In the genomic region with DNA sequence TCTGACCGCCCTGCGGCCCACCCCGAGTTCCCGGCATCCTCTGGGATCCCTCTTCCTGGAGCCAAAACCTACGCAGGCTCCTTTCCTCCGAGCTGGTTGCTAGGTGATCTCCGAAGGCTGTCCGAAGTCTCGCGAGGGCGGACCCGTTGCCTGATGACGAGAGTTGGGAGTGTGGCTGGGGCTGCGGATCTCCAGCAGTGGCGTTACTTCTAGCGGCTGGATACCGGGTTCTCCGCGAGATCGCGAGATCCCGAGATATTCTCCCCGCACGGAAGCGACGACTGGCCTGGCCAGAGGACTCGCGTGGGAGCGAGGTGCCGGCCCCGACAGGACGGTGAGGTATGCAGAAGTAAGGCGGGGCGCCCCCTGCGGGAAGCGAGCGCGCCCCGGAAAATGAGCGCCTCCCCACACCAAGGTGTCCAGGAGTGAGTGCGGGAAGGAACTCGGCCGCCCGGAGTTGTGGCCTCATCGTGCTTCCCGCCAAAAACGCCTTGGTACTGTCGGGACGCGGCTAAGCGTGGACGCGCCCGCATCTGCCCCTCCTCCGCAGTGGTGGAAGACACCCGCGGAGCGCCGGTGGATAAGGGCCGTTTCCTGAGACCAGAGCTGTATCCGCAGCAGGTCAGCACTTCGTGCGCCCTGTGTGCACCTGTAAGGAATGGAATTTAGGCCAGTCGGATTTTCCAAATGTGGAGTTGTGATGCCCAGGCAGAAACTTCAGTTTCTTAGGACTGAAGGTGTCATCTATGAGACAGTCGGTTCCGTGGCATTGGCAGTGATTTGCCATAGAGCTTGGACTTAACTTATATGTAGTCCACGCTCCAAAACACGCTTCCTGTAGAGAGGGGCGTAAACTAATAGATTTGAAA, we compare ENCODE assay signal across 8 cellular contexts. TPM values are rescaled to one million over a fixed set of nuclear protein-coding genes. Genes with fewer than 3 reads are reported as not detected.
DNase-seq lines count a peak whose midpoint lies in the region; ATAC-seq and TF ChIP-seq lines count a peak whose summit lies in the region.

Gene AGBL3, plus strand, starts transcription at position 146 of the 869 bp plus-strand sequence. CDS start 1,426 bp downstream, outside the sequence.

- H3K4me3 ChIP-seq in GM23248 (peak within 1 kb of the TSS; percentile 86), fibroblast of pulmonary artery (replicated peaks; ENCODE audit: low read depth, low read length) (peak within 1 kb of the TSS; percentile 85)

- WGBS in GM23248 (ENCODE audit: low coverage in 1 of 2, low lambda C conversion rate in 2 of 2, missing lambda C conversion rate in 2 of 2), 2 experiments: 1% methylated on average over 69 of the region's 69 CpGs

- H4K20me1 ChIP-seq in GM23248 (ENCODE audit: insufficient read depth): no peaks in the 10 kb centered on the region

- ATAC-seq in natural killer cell treated with Interleukin-12 subunit alpha and Interleukin-12 subunit beta and Interleukin-15 and Interleukin-18, amount 100 ng/mL, for 72 hours: peak; percentile 97
- peak; percentile 96 for ATAC-seq in stimulated activated naive CD8-positive, alpha-beta T cell treated with anti-CD3 and anti-CD28 coated beads, Interleukin-15, Interleukin-2, amounts not matched to agents 100 U/mL and 50 U/mL, for 24 hours

- H3K79me2 ChIP-seq in GM23248 (ENCODE audit: insufficient read depth): peaks cover 14% of the 10 kb centered on the region

- no peaks in the 10 kb centered on the region for H3K9me3 Mint-ChIP-seq in activated T-helper 2 cell treated with anti-CD3 and anti-CD28 coated beads, Interferon-gamma antibody, Interleukin-2, Interleukin-4, amounts not matched to agents 10 μg/mL and 5 μg/mL and 100 μg/mL, durations not matched to agents 14 hours and 24 hours and 36 hours
- H3K9me3 Mint-ChIP-seq in natural killer cell treated with Interleukin-12 subunit alpha and Interleukin-12 subunit beta and Interleukin-15 and Interleukin-18, amount 100 ng/mL, for 72 hours: no peaks in the 10 kb centered on the region

- H3K4me2 ChIP-seq in GM23248 (ENCODE audit: unreplicated experiment): peak within 1 kb of the TSS; percentile 95

- peak within 1 kb of the TSS; percentile 97 for H2AFZ ChIP-seq in GM23248

- peak within 1 kb of the TSS; percentile 95 for H3K4me3 Mint-ChIP-seq in activated T-helper 2 cell treated with anti-CD3 and anti-CD28 coated beads, Interferon-gamma antibody, Interleukin-2, Interleukin-4, amounts not matched to agents 10 μg/mL and 5 μg/mL and 100 μg/mL, durations not matched to agents 14 hours and 24 hours and 36 hours (ENCODE audit: low read depth)
- peak within 1 kb of the TSS; percentile 95 for H3K4me3 Mint-ChIP-seq in natural killer cell treated with Interleukin-12 subunit alpha and Interleukin-12 subunit beta and Interleukin-15 and Interleukin-18, amount 100 ng/mL, for 72 hours

- in situ Hi-C loops in GM23248 (cut with MboI): no loop called here

- H3K27me3 Mint-ChIP-seq in activated T-helper 2 cell treated with anti-CD3 and anti-CD28 coated beads, Interferon-gamma antibody, Interleukin-2, Interleukin-4, amounts not matched to agents 10 μg/mL and 5 μg/mL and 100 μg/mL, durations not matched to agents 14 hours and 24 hours and 36 hours (ENCODE audit: low read depth): no peaks in the 10 kb centered on the region
- H3K27me3 Mint-ChIP-seq in natural killer cell treated with Interleukin-12 subunit alpha and Interleukin-12 subunit beta and Interleukin-15 and Interleukin-18, amount 100 ng/mL, for 72 hours: no peaks in the 10 kb centered on the region

- H3K36me3 Mint-ChIP-seq in activated T-helper 2 cell treated with anti-CD3 and anti-CD28 coated beads, Interferon-gamma antibody, Interleukin-2, Interleukin-4, amounts not matched to agents 10 μg/mL and 5 μg/mL and 100 μg/mL, durations not matched to agents 14 hours and 24 hours and 36 hours (ENCODE audit: low read depth): peaks cover 25% of the 10 kb centered on the region
- peaks cover 8% of the 10 kb centered on the region for H3K36me3 Mint-ChIP-seq in natural killer cell treated with Interleukin-12 subunit alpha and Interleukin-12 subunit beta and Interleukin-15 and Interleukin-18, amount 100 ng/mL, for 72 hours

- H3K4me1 Mint-ChIP-seq in activated T-helper 2 cell treated with anti-CD3 and anti-CD28 coated beads, Interferon-gamma antibody, Interleukin-2, Interleukin-4, amounts not matched to agents 10 μg/mL and 5 μg/mL and 100 μg/mL, durations not matched to agents 14 hours and 24 hours and 36 hours (ENCODE audit: low read depth): peaks cover 33% of the 10 kb centered on the region
- peaks cover 10 to 23% of the 10 kb centered on the region in 2 donors for H3K4me1 Mint-ChIP-seq in natural killer cell treated with Interleukin-12 subunit alpha and Interleukin-12 subunit beta and Interleukin-15 and Interleukin-18, amount 100 ng/mL, for 72 hours (ENCODE audit: low read depth in 2 of 2)

- peaks cover 4% of the 10 kb centered on the region; the same call in 1 of the 2 replicates for H3K4me1 ChIP-seq in GM23248 (ENCODE audit: insufficient read depth)

- intact Hi-C loops in activated T-helper 2 cell treated with anti-CD3 and anti-CD28 coated beads, Interferon-gamma antibody, Interleukin-2, Interleukin-4, amounts not matched to agents 10 μg/mL and 5 μg/mL and 100 μg/mL, durations not matched to agents 14 hours and 24 hours and 36 hours (cut with micrococcal nuclease): loop anchor here (1.0 to 10.0 kb wide), 5 partner anchors 162 to 552 kb away; partner anchors contain the start of genes BPGM, TMEM140 and WDR91

- no peaks in the 10 kb centered on the region for H3K27me3 ChIP-seq in GM23248 (replicated peaks; ENCODE audit: insufficient read depth)

- H3K36me3 ChIP-seq in GM23248 (ENCODE audit: low read depth): peaks cover 3% of the 10 kb centered on the region; the same call in 1 of the 2 replicates

- H3K9me2 ChIP-seq in GM23248 (ENCODE audit: insufficient read depth): no peaks in the 10 kb centered on the region

- peak within 1 kb of the TSS; percentile 83 for H3K9ac ChIP-seq in GM23248

- peak; percentile 41 for TF ChIP-seq CTCF in fibroblast of pulmonary artery (IDR thresholded peaks at IDR 0.05; ENCODE audit: low read length, missing control alignments)

- peak within 1 kb of the TSS; percentile 94 for H3K27ac Mint-ChIP-seq in activated T-helper 2 cell treated with anti-CD3 and anti-CD28 coated beads, Interferon-gamma antibody, Interleukin-2, Interleukin-4, amounts not matched to agents 10 μg/mL and 5 μg/mL and 100 μg/mL, durations not matched to agents 14 hours and 24 hours and 36 hours
- peak within 1 kb of the TSS; percentile 93 to 97 for H3K27ac Mint-ChIP-seq in natural killer cell treated with Interleukin-12 subunit alpha and Interleukin-12 subunit beta and Interleukin-15 and Interleukin-18, amount 100 ng/mL, for 72 hours

- DNase-seq in EH (ENCODE audit: low read depth) (peak; percentile 98), GM23248 (peak; percentile 99), Kasumi-1 (lab: John Stamatoyannopoulos, UW) (peak; percentile 91 to 94), RKO (ENCODE audit: low spot score) (peak; percentile 98), fibroblast of pulmonary artery (ENCODE audit: low read depth) (peak; percentile 98)
- DNase-seq in activated T-helper 2 cell treated with anti-CD3 and anti-CD28 coated beads, Interferon-gamma antibody, Interleukin-2, Interleukin-4, amounts not matched to agents 10 μg/mL and 5 μg/mL and 100 μg/mL, durations not matched to agents 14 hours and 24 hours and 36 hours (ENCODE audit: low spot score): peak; percentile 85
- peak; percentile 95 for DNase-seq in natural killer cell treated with Interleukin-12 subunit alpha and Interleukin-12 subunit beta and Interleukin-15 and Interleukin-18, amount 100 ng/mL, for 72 hours (ENCODE audit: low spot score)
- DNase-seq in stimulated activated naive CD8-positive, alpha-beta T cell treated with anti-CD3 and anti-CD28 coated beads, Interleukin-15, Interleukin-2, amounts not matched to agents 100 U/mL and 50 U/mL, for 24 hours: peak; percentile 92

- 0 out of 2 replicates have a peak, but pooled peaks cover 9% of the 10 kb centered on the region for H3F3A ChIP-seq in GM23248 (ENCODE audit: insufficient read depth)

- H3K9me3 ChIP-seq in GM23248 (ENCODE audit: low read depth): no peaks in the 10 kb centered on the region

- H3K27ac ChIP-seq in GM23248: peak within 1 kb of the TSS; percentile 60

RNA-seq across cellular contexts. Expression of gene AGBL3, which starts in this region (rescaled TPM):
- 2.4 TPM in 2 replicates for total RNA-seq in GM23248 (2014; rRNA removed; shearing (Covaris generic))
- 1.4 and 1.5 TPM in 2 replicates for polyA plus RNA-seq in GM23248 (2016; fragmentation: Nextera tagmentation; extraction: Ambion mirVana)
- 1.6 and 3.9 TPM in 2 replicates for total RNA-seq in activated T-helper 2 cell treated with anti-CD3 and anti-CD28 coated beads, Interferon-gamma antibody, Interleukin-2, Interleukin-4, amounts not matched to agents 10 μg/mL and 5 μg/mL and 100 μg/mL, durations not matched to agents 14 hours and 24 hours and 36 hours
- 1 to 10 TPM; 2.2 to 2.8 TPM for total RNA-seq in natural killer cell treated with Interleukin-12 subunit alpha and Interleukin-12 subunit beta and Interleukin-15 and Interleukin-18, amount 100 ng/mL, for 72 hours

Comparison
In these comparisons a context has a peak if more than half of its experiments do, and no peak if none do; other contexts are left out.
1. Peak in every context shown above with its lines: DNase-seq, ATAC-seq, H3K4me3 ChIP-seq and H3K27ac ChIP-seq.